In the genomic region with DNA sequence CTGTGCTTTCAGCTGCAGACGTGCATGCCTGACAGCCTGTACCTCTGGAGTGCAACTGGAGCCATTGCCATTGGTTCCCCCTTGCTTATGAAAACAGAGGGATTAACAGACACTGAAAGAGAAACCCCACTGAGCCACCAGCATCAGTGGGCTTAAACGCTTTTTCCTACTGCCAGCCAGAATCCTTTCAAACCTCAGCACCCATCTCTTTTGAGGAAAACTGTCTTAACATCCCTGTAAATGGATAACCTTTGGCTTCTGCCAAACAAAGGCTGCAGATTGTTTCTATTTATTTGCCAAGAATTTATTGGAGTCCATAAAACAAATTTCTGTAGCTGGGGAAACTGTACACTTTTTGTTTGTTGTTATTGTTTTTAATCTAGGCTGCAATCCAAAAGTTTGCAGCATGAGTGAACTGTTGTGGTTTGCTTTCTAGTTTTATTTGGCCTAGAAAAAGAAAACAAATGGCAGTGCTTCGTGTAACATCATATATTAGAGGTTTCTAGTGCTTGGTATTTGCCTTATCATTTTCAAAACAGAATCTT, we compare ENCODE assay signal across 16 cellular contexts.
A peak's percentile ranks its signal among the peaks of the same experiment; 100 is the strongest.
DNase-seq lines count a peak whose midpoint lies in the region; ATAC-seq, FAIRE-seq and TF ChIP-seq lines count a peak whose summit lies in the region.
"Had no signal": no experiment of that assay in that cellular context is flagged by ENCODE, and none has a peak within 500 bp of the region (broad histone marks: within the 10 kb centered on the region; RNA-seq: fewer than 3 reads in every experiment).

No MANE protein-coding gene starts in this region.

- DNase-seq in A549 (ENCODE audit: low read depth in 1 of 2, low spot score in 1 of 2) (peak in 1 of 2 experiments; percentile 31), GM03348 (ENCODE audit: low spot score) (peak; percentile 27), Panc1 (ENCODE audit: low read depth, low spot score) (no peak), fibroblast of the aortic adventitia (ENCODE audit: low read depth) (peak; percentile 37), NCI-H1436 (lab: John Stamatoyannopoulos, UW) (no peak)
- DNase-seq in activated CD4-positive, alpha-beta memory T cell treated with anti-CD3 and anti-CD28 coated beads for 36 hours = no peak
- DNase-seq: activated T-cell treated with anti-CD3 and anti-CD28 coated beads, Interleukin-2, amount 50 U/mL, for 72 hours; NCI-H1694 had no signal

- H3K27ac Mint-ChIP-seq in activated CD4-positive, alpha-beta memory T cell treated with anti-CD3 and anti-CD28 coated beads for 36 hours = no peak overlapping the region
- H3K27ac Mint-ChIP-seq: activated T-cell treated with anti-CD3 and anti-CD28 coated beads, Interleukin-2, amount 50 U/mL, for 72 hours had no signal

- H3K4me3 ChIP-seq in A549 (no peak overlapping the region), Panc1 (ENCODE audit: low read depth in 2 of 2, low read length in 2 of 2) (no peak overlapping the region), fibroblast of the aortic adventitia (ENCODE audit: low read depth, low read length) (no peak overlapping the region)
- H3K4me3 ChIP-seq: coronary artery, lung, prostate gland, suprapubic skin had no signal

- H3K27ac ChIP-seq in A549 (peak overlapping the region in 1 of 2 experiments; percentile 32; a peak in 2 of 6 replicates), Panc1 (ENCODE audit: low read length) (no peak overlapping the region; the same call in 1 of the 2 replicates)
- H3K27ac ChIP-seq: C4-2B, coronary artery, prostate gland, suprapubic skin had no signal

- no peaks in the 10 kb centered on the region for H3K36me3 ChIP-seq in Panc1 (ENCODE audit: control insufficient read depth, insufficient read depth, low read length)
- H3K36me3 ChIP-seq: prostate gland, suprapubic skin had no signal

- no peak overlapping the region for H3K4me3 Mint-ChIP-seq in activated CD4-positive, alpha-beta memory T cell treated with anti-CD3 and anti-CD28 coated beads for 36 hours
- H3K4me3 Mint-ChIP-seq: activated T-cell treated with anti-CD3 and anti-CD28 coated beads, Interleukin-2, amount 50 U/mL, for 72 hours had no signal

- H3K4me1 Mint-ChIP-seq in activated CD4-positive, alpha-beta memory T cell treated with anti-CD3 and anti-CD28 coated beads for 36 hours (ENCODE audit: low read depth) = no peaks in the 10 kb centered on the region

- peak overlapping the region; percentile 37 for H3K4me2 ChIP-seq in A549

- H3K27me3 ChIP-seq in Panc1 (ENCODE audit: control insufficient read depth, insufficient read depth, low read length) = no peaks in the 10 kb centered on the region
- H3K27me3 ChIP-seq: suprapubic skin had no signal

- no peaks in the 10 kb centered on the region for H3K27me3 Mint-ChIP-seq in activated CD4-positive, alpha-beta memory T cell treated with anti-CD3 and anti-CD28 coated beads for 36 hours

- H3K4me1 ChIP-seq in A549 (peaks cover 35% of the 10 kb centered on the region), Panc1 (ENCODE audit: control insufficient read depth, insufficient read depth, low read length) (peaks cover 26% of the 10 kb centered on the region)
- H3K4me1 ChIP-seq: prostate gland, suprapubic skin had no signal

- in situ Hi-C loops in Panc1 (cut with HindIII; ENCODE audit: low pct_unique_long_range_greater_than_20kb, low sequenced_read_pairs) = no loop called here

- H3K9me3 ChIP-seq in A549 = no peaks in the 10 kb centered on the region
- no peaks in the 10 kb centered on the region for H3K9me3 ChIP-seq in Panc1 (ENCODE audit: control insufficient read depth, insufficient read depth, low read depth, low read length)
- H3K9me3 ChIP-seq: prostate gland, suprapubic skin had no signal

- no peak for TF ChIP-seq POLR2A in A549 (IDR thresholded peaks at IDR 0.05; ENCODE audit: low read length)

- no peaks in the 10 kb centered on the region for H3K36me3 Mint-ChIP-seq in activated CD4-positive, alpha-beta memory T cell treated with anti-CD3 and anti-CD28 coated beads for 36 hours

- POLR2A ChIA-PET in A549 (lab: Yijun Ruan, JAX) = no interaction called here
- POLR2A ChIA-PET in Panc1 (lab: Charles Lee) = no interaction called here
- POLR2A ChIA-PET in activated CD4-positive, alpha-beta memory T cell treated with anti-CD3 and anti-CD28 coated beads for 36 hours (lab: Charles Lee) = no interaction called here

- BruUV-seq in Panc1 (replicated peaks; lab: Mats Ljungman, UMichigan) = no TSS peak

- no peak for TF ChIP-seq RAD21 in A549 (conservative IDR thresholded peaks at IDR 0.05 in 1 of 2, IDR thresholded peaks at IDR 0.05 in 1 of 2)

- intact Hi-C loops in Panc1 (cut with micrococcal nuclease; ENCODE audit: unreplicated experiment) = loop anchor here (2.0 to 10.0 kb wide), 3 partner anchors 145 to 775 kb away; no protein-coding TSS in a partner anchor
- intact Hi-C loops in activated CD4-positive, alpha-beta memory T cell treated with anti-CD3 and anti-CD28 coated beads for 36 hours (cut with micrococcal nuclease) = no loop called here

- ATAC-seq in A549 = peak in 1 of 2 experiments; percentile 32; a peak in 3 of 6 replicates
- peak; percentile 85 for ATAC-seq in Panc1
- no peak for ATAC-seq in HG03457 (IDR thresholded peaks at IDR 0.05; ENCODE audit: unreplicated experiment)
- no peak for ATAC-seq in HG02885 (IDR thresholded peaks at IDR 0.05; ENCODE audit: poor library complexity, unreplicated experiment)
- ATAC-seq: activated T-cell treated with anti-CD3 and anti-CD28 coated beads, Interleukin-2, amount 50 U/mL, for 72 hours; Right ventricle myocardium inferior had no signal

- no peak for TF ChIP-seq EP300 in A549 (IDR thresholded peaks at IDR 0.05)

- WGBS in A549 (ENCODE audit: missing lambda C conversion rate) = 42% methylated on average over 3 of the region's 3 CpGs

- no peaks in the 10 kb centered on the region for H3K9me3 Mint-ChIP-seq in activated CD4-positive, alpha-beta memory T cell treated with anti-CD3 and anti-CD28 coated beads for 36 hours

- FAIRE-seq in A549 (lab: Jason Lieb, UNC) = peak; percentile 74

- CTCF ChIA-PET in A549 (lab: Yijun Ruan, JAX) = interaction anchor here (1.2 to 2.0 kb wide), 3 partner anchors 15 to 384 kb away, joined by 3 to 11 read pairs (median 3); no protein-coding TSS in a partner anchor
- CTCF ChIA-PET in Panc1 (lab: Charles Lee) = interaction anchor here (0.6 kb wide), 1 partner anchor 148 kb away, joined by 3 read pairs; no protein-coding TSS in a partner anchor
- CTCF ChIA-PET in activated CD4-positive, alpha-beta memory T cell treated with anti-CD3 and anti-CD28 coated beads for 36 hours (lab: Charles Lee) = no interaction called here

- TF ChIP-seq CTCF in A549 (IDR thresholded peaks at IDR 0.05) (no peak), Panc1 (IDR thresholded peaks at IDR 0.05) (no peak), fibroblast of the aortic adventitia (IDR thresholded peaks at IDR 0.05; ENCODE audit: insufficient read depth, low read length) (no peak)

TF ChIP-seq in A549, 52 proteins besides CTCF, POLR2A, EP300 and RAD21:
- 0 out of 3 replicates have a peak, but pooled peaks have one; percentile 11 for TF ChIP-seq SMC3 (IDR thresholded peaks at IDR 0.05)
- TF ChIP-seq SREBF2 (IDR thresholded peaks at IDR 0.05) = no peak
- TF ChIP-seq CEBPB (IDR thresholded peaks at IDR 0.05) = no peak
- no peak for TF ChIP-seq CHD2 (IDR thresholded peaks at IDR 0.05; ENCODE audit: low read length, partially characterized antibody)
- TF ChIP-seq GATA3 (IDR thresholded peaks at IDR 0.05; ENCODE audit: borderline replicate concordance) = peak; percentile 68; the same call in 1 of the 2 replicates
- no peak for TF ChIP-seq JUNB (IDR thresholded peaks at IDR 0.05)
- TF ChIP-seq, protein P1, sequence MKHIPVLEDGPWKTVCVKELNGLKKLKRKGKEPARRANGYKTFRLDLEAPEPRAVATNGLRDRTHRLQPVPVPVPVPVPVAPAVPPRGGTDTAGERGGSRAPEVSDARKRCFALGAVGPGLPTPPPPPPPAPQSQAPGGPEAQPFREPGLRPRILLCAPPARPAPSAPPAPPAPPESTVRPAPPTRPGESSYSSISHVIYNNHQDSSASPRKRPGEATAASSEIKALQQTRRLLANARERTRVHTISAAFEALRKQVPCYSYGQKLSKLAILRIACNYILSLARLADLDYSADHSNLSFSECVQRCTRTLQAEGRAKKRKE (CRISPR knock-in tag; IDR thresholded peaks at IDR 0.05; ENCODE audit: low read depth) = no peak
- TF ChIP-seq FOSL2 (IDR thresholded peaks at IDR 0.05) = no peak
- peak; percentile 34; the same call in 1 of the 2 replicates for TF ChIP-seq FOSL2 (CRISPR knock-in tag; IDR thresholded peaks at IDR 0.05)
- no peak for TF ChIP-seq ZFP36 (IDR thresholded peaks at IDR 0.05; ENCODE audit: borderline replicate concordance, partially characterized antibody)
- TF ChIP-seq TP53 (CRISPR knock-in tag; IDR thresholded peaks at IDR 0.05) = no peak

Comparison
In these comparisons a context has a peak if more than half of its experiments do, and no peak if none do; other contexts are left out.
1. DNase-seq: peak in GM03348 (single experiment) and fibroblast of the aortic adventitia (single experiment); none in Panc1 (single experiment), NCI-H1436 (single experiment) and activated CD4-positive, alpha-beta memory T cell treated with anti-CD3 and anti-CD28 coated beads for 36 hours (single experiment).